9 cellular contexts compared by ENCODE assay signal in genomic region chr22:37186997-37187522, GRCh38. TPM values are rescaled to one million over a fixed set of nuclear protein-coding genes. Genes with fewer than 3 reads are reported as not detected.
A peak's percentile ranks its signal among the peaks of the same experiment; 100 is the strongest.
DNase-seq lines count a peak whose midpoint lies in the region; ATAC-seq and TF ChIP-seq lines count a peak whose summit lies in the region.
"Had no signal": no experiment of that assay in that cellular context is flagged by ENCODE, and none has a peak within 500 bp of the region (broad histone marks: within the 10 kb centered on the region; RNA-seq: fewer than 3 reads in every experiment).

No MANE protein-coding gene starts in this region.

- no peaks in the 10 kb centered on the region for H4K20me1 ChIP-seq in OCI-LY3 (ENCODE audit: insufficient read depth, low read length)

- H3K4me2 ChIP-seq in OCI-LY3 (ENCODE audit: low read length), result peak overlapping the region; percentile 62

- H3K27me3 ChIP-seq in OCI-LY3 (ENCODE audit: low read depth, low read length) (peaks cover 24% of the 10 kb centered on the region), muscle layer of duodenum (ENCODE audit: low read depth, low read length) (no peaks in the 10 kb centered on the region)

- H3K9me3 Mint-ChIP-seq in endothelial cell (ENCODE audit: unreplicated experiment), result no peaks in the 10 kb centered on the region

- H3K4me1 ChIP-seq in OCI-LY3 (ENCODE audit: low read length), result peaks cover 10% of the 10 kb centered on the region
- H3K4me1 ChIP-seq in muscle layer of duodenum (ENCODE audit: control insufficient read depth in 1 of 2, insufficient read depth in 2 of 2, low read length in 2 of 2), result peaks cover 11 to 16% of the 10 kb centered on the region in 2 donors

- H2AFZ ChIP-seq in OCI-LY3 (ENCODE audit: low read depth, low read length), result no peak overlapping the region

- no peaks in the 10 kb centered on the region for H3K36me3 Mint-ChIP-seq in endothelial cell (ENCODE audit: low read depth, unreplicated experiment)

- H3K4me3 Mint-ChIP-seq in endothelial cell (ENCODE audit: unreplicated experiment), result peak overlapping the region; percentile 89

- no peak overlapping the region for H3K9ac ChIP-seq in OCI-LY3 (ENCODE audit: low read length)

- TF ChIP-seq CTCF in OCI-LY3 (IDR thresholded peaks at IDR 0.05; ENCODE audit: low read depth, low read length), result no peak
- TF ChIP-seq CTCF in endothelial cell (IDR thresholded peaks at IDR 0.05; ENCODE audit: unreplicated experiment), result no peak

- H3K27ac Mint-ChIP-seq in endothelial cell (ENCODE audit: unreplicated experiment), result peak overlapping the region; percentile 94

- H3K4me3 ChIP-seq in OCI-LY3 (ENCODE audit: low read length) (peak overlapping the region; percentile 57; the same call in 1 of the 2 replicates), muscle layer of duodenum (ENCODE audit: low read depth in 1 of 2, low read length in 2 of 2) (peak overlapping the region; percentile 40 to 56)

- no peaks in the 10 kb centered on the region for H3K79me2 ChIP-seq in OCI-LY3 (ENCODE audit: low read length)

- in situ Hi-C loops in ACHN (cut with HindIII; ENCODE audit: low pct_ligation_motif_present, low pct_unique_long_range_greater_than_20kb, low sequenced_read_pairs), result no loop called here

- H3K27me3 Mint-ChIP-seq in endothelial cell (ENCODE audit: unreplicated experiment), result peaks cover 2% of the 10 kb centered on the region

- H3K4me1 Mint-ChIP-seq in endothelial cell (ENCODE audit: unreplicated experiment), result peaks cover 39% of the 10 kb centered on the region

- peaks cover 7% of the 10 kb centered on the region for H3K36me3 ChIP-seq in OCI-LY3 (replicated peaks; ENCODE audit: low read depth, low read length)
- peaks cover 0 to 5% of the 10 kb centered on the region in 2 donors for H3K36me3 ChIP-seq in muscle layer of duodenum (ENCODE audit: control insufficient read depth in 1 of 2, insufficient read depth in 2 of 2, low read length in 2 of 2)

- H3K27ac ChIP-seq in OCI-LY3 (ENCODE audit: low read length), result no peak overlapping the region
- peak overlapping the region; percentile 74 for H3K27ac ChIP-seq in muscle layer of duodenum (ENCODE audit: low read length)

- H3K9me3 ChIP-seq in OCI-LY3 (ENCODE audit: insufficient read depth, low read length), result 0 out of 2 replicates have a peak, but pooled peaks cover 4% of the 10 kb centered on the region
- no peaks in the 10 kb centered on the region for H3K9me3 ChIP-seq in muscle layer of duodenum (ENCODE audit: control insufficient read depth in 1 of 2, low read length in 2 of 2)

- ATAC-seq in GM19324 (IDR thresholded peaks at IDR 0.05; ENCODE audit: low FRiP score, unreplicated experiment) (no peak), HG02642 (IDR thresholded peaks at IDR 0.05; ENCODE audit: poor library complexity, unreplicated experiment) (no peak)

- DNase-seq in ACHN (peak; percentile 35), endothelial cell (ENCODE audit: low spot score) (no peak), NCI-H1105 treated with DMSO at 0.1 percent for 48 hours (lab: John Stamatoyannopoulos, UW) (no peak), NCI-H1694 treated with DMSO at 0.1 percent for 48 hours (lab: John Stamatoyannopoulos, UW) (no peak)
- DNase-seq: DMS 273 treated with DMSO at 0.1 percent for 48 hours had no signal

RNA-seq across cellular contexts. Expression of gene C1QTNF6, which starts 1.0 kb away (rescaled TPM):
- 32.7 TPM for total RNA-seq in endothelial cell (ENCODE audit: unreplicated experiment)

RNA-seq across cellular contexts. Expression of gene SSTR3, which starts 25.2 kb away (rescaled TPM):
- total RNA-seq in endothelial cell (ENCODE audit: unreplicated experiment), result 0.13 TPM

RNA-seq across cellular contexts. Expression of gene IL2RB, which starts 37.3 kb away (rescaled TPM):
- total RNA-seq in endothelial cell (ENCODE audit: unreplicated experiment), result 0.51 TPM

RNA-seq across cellular contexts. Expression of gene RAC2, which starts 57.0 kb away (rescaled TPM):
- 16.6 TPM for total RNA-seq in endothelial cell (ENCODE audit: unreplicated experiment)
